Comparison of ENCODE assay signal across 1 cellular context in the genomic region with DNA sequence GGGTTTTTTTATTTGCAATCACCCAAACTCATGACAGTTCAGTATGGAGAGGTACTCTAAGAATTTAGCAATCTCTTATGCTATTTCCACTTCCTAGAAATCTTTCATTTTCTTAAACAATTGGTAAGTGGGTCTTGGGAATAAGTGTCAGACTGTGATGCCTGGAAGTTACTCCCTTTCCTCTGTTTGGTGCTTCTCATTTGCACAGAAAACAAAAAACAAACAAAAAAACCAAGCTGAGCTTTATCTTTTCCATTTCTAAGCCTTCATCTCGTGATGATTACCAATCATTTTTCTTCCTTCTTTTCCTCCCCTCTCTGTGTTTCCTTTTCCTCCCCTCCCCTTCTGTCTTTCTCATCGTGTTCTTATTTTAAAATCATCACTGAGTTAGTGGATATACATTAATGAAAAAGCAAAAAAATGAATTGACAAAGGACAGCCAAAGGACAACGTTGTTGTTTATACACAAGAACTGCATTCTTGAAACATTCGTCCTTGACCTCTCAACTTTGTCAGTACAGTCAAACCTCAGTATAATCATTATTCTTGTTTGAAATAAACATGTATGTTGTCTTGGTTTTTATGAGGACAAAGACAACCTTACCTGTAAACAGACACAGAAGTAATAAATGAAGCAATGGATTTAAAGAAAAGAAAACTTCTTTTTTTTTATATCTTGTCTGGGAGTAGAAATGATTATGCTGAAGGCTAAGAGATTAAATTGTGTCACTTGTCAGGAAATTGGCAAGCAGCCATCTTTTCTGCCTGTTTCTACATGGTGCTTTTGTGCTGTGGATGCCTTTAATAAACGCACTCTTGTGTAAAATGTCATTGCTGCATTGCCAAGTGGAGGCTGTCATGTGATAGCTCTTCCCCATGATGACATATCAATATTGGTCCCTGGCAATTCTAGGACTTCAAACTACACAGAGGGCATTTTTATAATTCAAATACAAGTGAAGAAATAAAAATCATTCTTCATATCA.
TF ChIP-seq lines count a peak whose summit lies in the region.

No MANE protein-coding gene starts in this region.

TF ChIP-seq in SK-N-SH, 30 proteins besides CTCF, POLR2A, EP300 and RAD21 (continued from another document):
- TF ChIP-seq, protein P1, sequence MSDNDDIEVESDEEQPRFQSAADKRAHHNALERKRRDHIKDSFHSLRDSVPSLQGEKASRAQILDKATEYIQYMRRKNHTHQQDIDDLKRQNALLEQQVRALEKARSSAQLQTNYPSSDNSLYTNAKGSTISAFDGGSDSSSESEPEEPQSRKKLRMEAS (IDR thresholded peaks at IDR 0.05; ENCODE audit: low read depth) = no peak
- TF ChIP-seq FOXJ3 (CRISPR knock-in tag; IDR thresholded peaks at IDR 0.05) = no peak
- no peak for TF ChIP-seq FOSL2 (IDR thresholded peaks at IDR 0.05; ENCODE audit: borderline replicate concordance, low read depth)
- TF ChIP-seq, protein P2, sequence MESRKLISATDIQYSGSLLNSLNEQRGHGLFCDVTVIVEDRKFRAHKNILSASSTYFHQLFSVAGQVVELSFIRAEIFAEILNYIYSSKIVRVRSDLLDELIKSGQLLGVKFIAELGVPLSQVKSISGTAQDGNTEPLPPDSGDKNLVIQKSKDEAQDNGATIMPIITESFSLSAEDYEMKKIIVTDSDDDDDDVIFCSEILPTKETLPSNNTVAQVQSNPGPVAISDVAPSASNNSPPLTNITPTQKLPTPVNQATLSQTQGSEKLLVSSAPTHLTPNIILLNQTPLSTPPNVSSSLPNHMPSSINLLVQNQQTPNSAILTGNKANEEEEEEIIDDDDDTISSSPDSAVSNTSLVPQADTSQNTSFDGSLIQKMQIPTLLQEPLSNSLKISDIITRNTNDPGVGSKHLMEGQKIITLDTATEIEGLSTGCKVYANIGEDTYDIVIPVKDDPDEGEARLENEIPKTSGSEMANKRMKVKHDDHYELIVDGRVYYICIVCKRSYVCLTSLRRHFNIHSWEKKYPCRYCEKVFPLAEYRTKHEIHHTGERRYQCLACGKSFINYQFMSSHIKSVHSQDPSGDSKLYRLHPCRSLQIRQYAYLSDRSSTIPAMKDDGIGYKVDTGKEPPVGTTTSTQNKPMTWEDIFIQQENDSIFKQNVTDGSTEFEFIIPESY (IDR thresholded peaks at IDR 0.05; ENCODE audit: borderline replicate concordance, low read depth) = no peak
- no peak for TF ChIP-seq ELF1 (IDR thresholded peaks at IDR 0.05)
- peak; percentile 60; the same call in 1 of the 2 replicates for TF ChIP-seq RCOR1 (IDR thresholded peaks at IDR 0.05; ENCODE audit: low read length)
TF ChIP-seq in SK-N-SH: peak in this region for 2.
